Comparison of ENCODE assay signal across 10 cellular contexts in genomic region chr2:46365913-46366674, GRCh38.
A peak's percentile ranks its signal among the peaks of the same experiment; 100 is the strongest.
DNase-seq lines count a peak whose midpoint lies in the region; ATAC-seq, FAIRE-seq and TF ChIP-seq lines count a peak whose summit lies in the region.
"Had no signal": no experiment of that assay in that cellular context is flagged by ENCODE, and none has a peak within 500 bp of the region (broad histone marks: within the 10 kb centered on the region; RNA-seq: fewer than 3 reads in every experiment).

No MANE protein-coding gene starts in this region.

- H3K27me3 ChIP-seq in BJ (ENCODE audit: control insufficient read depth, insufficient read depth, low read length) (no peaks in the 10 kb centered on the region), bronchial epithelial cell (ENCODE audit: control insufficient read depth, insufficient read depth, low read length) (no peaks in the 10 kb centered on the region)

- H3K36me3 ChIP-seq in BJ (ENCODE audit: control insufficient read depth, insufficient read depth, low read length) (peaks cover 23% of the 10 kb centered on the region), bronchial epithelial cell (ENCODE audit: control insufficient read depth, insufficient read depth, low read length) (peaks cover 30% of the 10 kb centered on the region)

- TF ChIP-seq CTCF in BJ (IDR thresholded peaks at IDR 0.05; ENCODE audit: insufficient read depth, low read depth, low read length) (peak; percentile 47), bronchial epithelial cell (IDR thresholded peaks at IDR 0.05; ENCODE audit: insufficient read depth, low read length, severe bottlenecking) (peak; percentile 25)

- no peak for DNase-seq in BJ (ENCODE audit: low read depth)
- peak; percentile 7 for DNase-seq in LHCN-M2 (ENCODE audit: low read depth)
- no peak for DNase-seq in bronchial epithelial cell (ENCODE audit: low read depth)
- DNase-seq in myocyte (ENCODE audit: low read depth), result peak; percentile 20
- no peak for DNase-seq in SKM-1 (lab: John Stamatoyannopoulos, UW; ENCODE audit: unreplicated experiment)
- no peak for DNase-seq in NCI-H446 (lab: John Stamatoyannopoulos, UW)
- DNase-seq in NCI-H2196 (lab: John Stamatoyannopoulos, UW; ENCODE audit: unreplicated experiment), result no peak
- DNase-seq: activated CD4-positive, alpha-beta T cell treated with anti-CD3 and anti-CD28 coated beads, Interleukin-2, amount 10 ng/mL, durations not matched to agents 7 days and 5 days; NCI-H1105 treated with DMSO at 0.1 percent for 48 hours had no signal

- ATAC-seq in HG03571 (IDR thresholded peaks at IDR 0.05; ENCODE audit: unreplicated experiment), result no peak

- H3K4me3 ChIP-seq in BJ (ENCODE audit: low read depth, low read length), result no peak overlapping the region
- no peak overlapping the region for H3K4me3 ChIP-seq in bronchial epithelial cell (ENCODE audit: low read depth, low read length)

- FAIRE-seq in bronchial epithelial cell (lab: Jason Lieb, UNC), result no peak

- POLR2A ChIA-PET in BJ (lab: Charles Lee), result no interaction called here

- CTCF ChIA-PET in BJ (lab: Yijun Ruan, JAX), result interaction anchor here (0.7 to 4.7 kb wide), 24 partner anchors 9 to 723 kb away, joined by 3 to 25 read pairs (median 4); partner anchors contain the start of gene EPAS1

Comparison
In these comparisons a context has a peak if more than half of its experiments do, and no peak if none do; other contexts are left out.
1. DNase-seq: peak in LHCN-M2 (single experiment) and myocyte (single experiment); none in BJ (single experiment), bronchial epithelial cell (single experiment), SKM-1 (single experiment), NCI-H446 (0 of 2) and NCI-H2196 (single experiment).